Comparison of ENCODE assay signal across 8 cellular contexts in genomic region chr2:176118606-176119370, GRCh38.
DNase-seq lines count a peak whose midpoint lies in the region; ATAC-seq, FAIRE-seq and TF ChIP-seq lines count a peak whose summit lies in the region.

No MANE protein-coding gene starts in this region.

- no peak for DNase-seq in D721Med (ENCODE audit: insufficient read length, low spot score)
- peak; percentile 52 for DNase-seq in SW480 (ENCODE audit: low spot score)
- peak; percentile 98 for DNase-seq in left kidney (ENCODE audit: low read depth, low spot score)
- no peak for DNase-seq in GM19239 (ENCODE audit: insufficient read length, low spot score)
- no peak for DNase-seq in stimulated activated naive CD8-positive, alpha-beta T cell treated with anti-CD3 and anti-CD28 coated beads, Interleukin-15, Interleukin-2, amounts not matched to agents 100 U/mL and 50 U/mL, for 24 hours
- no peak for DNase-seq in KG1 (lab: John Stamatoyannopoulos, UW)
- no peak for DNase-seq in NCI-H446 treated with DMSO at 0.1 percent for 48 hours (lab: John Stamatoyannopoulos, UW)

- no peak for FAIRE-seq in D721Med (lab: Jason Lieb, UNC)
- no peak for FAIRE-seq in GM19239 (lab: Jason Lieb, UNC)

- ATAC-seq in HG02588 (IDR thresholded peaks at IDR 0.05; ENCODE audit: unreplicated experiment) = peak; percentile 54
- ATAC-seq in stimulated activated naive CD8-positive, alpha-beta T cell treated with anti-CD3 and anti-CD28 coated beads, Interleukin-15, Interleukin-2, amounts not matched to agents 100 U/mL and 50 U/mL, for 24 hours = no peak

- TF ChIP-seq CTCF in D721Med (IDR thresholded peaks at IDR 0.05; ENCODE audit: insufficient read depth, missing control alignments) = peak; percentile 61

Comparison
In these comparisons a context has a peak if more than half of its experiments do, and no peak if none do; other contexts are left out.
1. DNase-seq: peak in SW480 (single experiment) and left kidney (single experiment); none in D721Med (single experiment), GM19239 (single experiment), stimulated activated naive CD8-positive, alpha-beta T cell treated with anti-CD3 and anti-CD28 coated beads, Interleukin-15, Interleukin-2, amounts not matched to agents 100 U/mL and 50 U/mL, for 24 hours (single experiment), KG1 (single experiment) and NCI-H446 treated with DMSO at 0.1 percent for 48 hours (single experiment).